8 cellular contexts compared by ENCODE assay signal in genomic region chr1:65254320-65255087, GRCh38. TPM values are rescaled to one million over a fixed set of nuclear protein-coding genes. Genes with fewer than 3 reads are reported as not detected.
DNase-seq lines count a peak whose midpoint lies in the region; ATAC-seq, FAIRE-seq and TF ChIP-seq lines count a peak whose summit lies in the region.

No MANE protein-coding gene starts in this region.

- BruUV-seq in mammary epithelial cell (replicated peaks; lab: Mats Ljungman, UMichigan), result no TSS peak

- DNase-seq in NCI-H2107 treated with DMSO at 0.1 percent for 48 hours (lab: John Stamatoyannopoulos, UW; ENCODE audit: unreplicated experiment) (peak; percentile 66), mammary epithelial cell (peak; percentile 68), kidney (peak; percentile 92)
- DNase-seq in stimulated activated CD4-positive, alpha-beta T cell treated with anti-CD3 and anti-CD28 coated beads, Interleukin-15, amount 100 ng/mL, for 24 hours, result peak; percentile 92

- peak; percentile 96 for ATAC-seq in GM18519 (IDR thresholded peaks at IDR 0.05; ENCODE audit: low FRiP score, unreplicated experiment)
- ATAC-seq in HG03039 (IDR thresholded peaks at IDR 0.05; ENCODE audit: unreplicated experiment), result peak; percentile 97

- TF ChIP-seq CTCF in WI38 (IDR thresholded peaks at IDR 0.05; ENCODE audit: low read depth, low read length) (no peak), mammary epithelial cell (conservative IDR thresholded peaks at IDR 0.05 in 1 of 2, IDR thresholded peaks at IDR 0.05 in 1 of 2; ENCODE audit: extremely low read depth in 1 of 2, insufficient read depth in 1 of 2, low read depth in 1 of 2, low read length in 2 of 2) (no peak), kidney (IDR thresholded peaks at IDR 0.05; ENCODE audit: borderline replicate concordance, extremely low read depth, insufficient read depth) (peak; percentile 1)

- H3K27me3 ChIP-seq in ACC112 (ENCODE audit: insufficient read depth, low read length), result no peaks in the 10 kb centered on the region
- H3K27me3 ChIP-seq in mammary epithelial cell (ENCODE audit: insufficient read depth, low read length), result no peaks in the 10 kb centered on the region

- H3K4me3 ChIP-seq in ACC112 (ENCODE audit: low read depth, low read length), result peak overlapping the region; percentile 87
- peak overlapping the region; percentile 60 for H3K4me3 ChIP-seq in WI38 (ENCODE audit: low read depth, low read length)
- peak overlapping the region; percentile 64 to 87 (median 78) for H3K4me3 ChIP-seq in mammary epithelial cell (replicated peaks in 1 of 3; ENCODE audit: insufficient read depth in 1 of 3, low read depth in 2 of 3, low read length in 3 of 3)
- peak overlapping the region; percentile 73 to 80 for H3K4me3 ChIP-seq in kidney (ENCODE audit: low read length in 2 of 2)

- peak overlapping the region; percentile 94 for H3K4me2 ChIP-seq in mammary epithelial cell (ENCODE audit: insufficient read depth, low read depth, low read length)

- H2AFZ ChIP-seq in ACC112 (ENCODE audit: low read length, unreplicated experiment), result peak overlapping the region; percentile 89
- peak overlapping the region; percentile 98 for H2AFZ ChIP-seq in mammary epithelial cell (ENCODE audit: low read depth, low read length)

- H3K79me2 ChIP-seq in ACC112 (ENCODE audit: control insufficient read depth, insufficient read depth, low read length, unreplicated experiment), result no peaks in the 10 kb centered on the region
- peaks cover 20% of the 10 kb centered on the region for H3K79me2 ChIP-seq in mammary epithelial cell (ENCODE audit: insufficient read depth, low read length)

- 4% methylated on average over 39 of the region's 92 CpGs for WGBS in mammary epithelial cell (ENCODE audit: low coverage, missing lambda C conversion rate)

- dilution Hi-C loops in mammary epithelial cell (cut with HindIII; ENCODE audit: low sequenced_read_pairs), result no loop called here

- no peak overlapping the region for H3K27ac ChIP-seq in ACC112 (ENCODE audit: low read depth, low read length)
- H3K27ac ChIP-seq in mammary epithelial cell (ENCODE audit: insufficient read depth, low read depth, low read length), result peak overlapping the region; percentile 37
- peak overlapping the region in 1 of 2 donors; percentile 29 for H3K27ac ChIP-seq in kidney (ENCODE audit: low read depth in 2 of 2, low read length in 2 of 2)

- CTCF ChIA-PET in mammary epithelial cell (lab: Charles Lee; ENCODE audit: low non-redundant PET), result interaction anchor here (0.6 kb wide), 1 partner anchor 55 kb away, joined by 10 read pairs; no protein-coding TSS in a partner anchor

- H3K4me1 ChIP-seq in ACC112 (ENCODE audit: control insufficient read depth, insufficient read depth, low read length, unreplicated experiment), result no peaks in the 10 kb centered on the region
- peaks cover 19% of the 10 kb centered on the region for H3K4me1 ChIP-seq in mammary epithelial cell (ENCODE audit: insufficient read depth, low read length)
- H3K4me1 ChIP-seq in kidney (ENCODE audit: control insufficient read depth in 1 of 2, insufficient read depth in 1 of 2, low read depth in 1 of 2, low read length in 2 of 2), result peaks cover 7 to 8% of the 10 kb centered on the region in 2 donors

- H3K9me3 ChIP-seq in mammary epithelial cell (replicated peaks; ENCODE audit: insufficient read depth, low read length), result no peaks in the 10 kb centered on the region
- no peaks in the 10 kb centered on the region for H3K9me3 ChIP-seq in kidney (ENCODE audit: control insufficient read depth in 1 of 2, low read length in 2 of 2)

- peak overlapping the region; percentile 61 for H3K9ac ChIP-seq in mammary epithelial cell (ENCODE audit: insufficient read depth, low read length)
- H3K9ac ChIP-seq in kidney (ENCODE audit: low read length in 2 of 2), result peak overlapping the region; percentile 57 to 73

- intact Hi-C loops in mammary epithelial cell (cut with micrococcal nuclease) (loop anchor here (2.0 kb wide), 1 partner anchor 166 kb away; the partner anchor contains the start of genes LEPR and LEPROT), kidney (cut with DNase I) (no loop called here)

- no peaks in the 10 kb centered on the region for H3K36me3 ChIP-seq in ACC112 (ENCODE audit: insufficient read depth, low read length)
- no peaks in the 10 kb centered on the region for H3K36me3 ChIP-seq in mammary epithelial cell (ENCODE audit: insufficient read depth, low read length)
- H3K36me3 ChIP-seq in kidney (ENCODE audit: control insufficient read depth in 1 of 2, insufficient read depth in 2 of 2, low read length in 2 of 2), result no peaks in the 10 kb centered on the region

- in situ Hi-C loops in mammary epithelial cell (cut with MboI; ENCODE audit: low sequenced_read_pairs in 2 of 2), result no loop called here

- no peak for FAIRE-seq in kidney (lab: Jason Lieb, UNC)

- H4K20me1 ChIP-seq in mammary epithelial cell (ENCODE audit: insufficient read depth, low read length), result no peaks in the 10 kb centered on the region

RNA-seq across cellular contexts. Expression of gene DNAJC6, which starts 54.8 kb away (rescaled TPM):
- total RNA-seq in mammary epithelial cell (10 to 100 TPM in 1 of 2 donors, 1 to 10 TPM in 1; 6.6 to 28.5 TPM), kidney (5.8 TPM)
- polyA plus RNA-seq in mammary epithelial cell (3.4 TPM), kidney (ENCODE audit: insufficient read depth, low read depth, low replicate concordance) (2.9 TPM)
- 36.5 TPM for polyA minus RNA-seq in mammary epithelial cell
